ENCODE assay signal across 9 cellular contexts in genomic region chr9:33445389-33445881, GRCh38. TPM values are rescaled to one million over a fixed set of nuclear protein-coding genes. Genes with fewer than 3 reads are reported as not detected.
DNase-seq lines count a peak whose midpoint lies in the region; TF ChIP-seq lines count a peak whose summit lies in the region.
"Had no signal": no experiment of that assay in that cellular context is flagged by ENCODE, and none has a peak within 500 bp of the region (broad histone marks: within the 10 kb centered on the region; RNA-seq: fewer than 3 reads in every experiment).

No MANE protein-coding gene starts in this region.

- WGBS in esophagus squamous epithelium, 2 donors = 54 to 55% methylated on average over 6 of the region's 8 CpGs
- 82% methylated on average over 8 of the region's 8 CpGs for WGBS in smooth muscle cell (ENCODE audit: low lambda C conversion rate)

- H3K9me3 ChIP-seq in esophagus squamous epithelium (no peaks in the 10 kb centered on the region), smooth muscle cell (replicated peaks; ENCODE audit: low read depth) (no peaks in the 10 kb centered on the region)
- H3K9me3 ChIP-seq: adrenal gland had no signal

- TF ChIP-seq CTCF in esophagus squamous epithelium (IDR thresholded peaks at IDR 0.05) = peak in 1 of 6 experiments; percentile 5
- no peak for TF ChIP-seq CTCF in smooth muscle cell (IDR thresholded peaks at IDR 0.05; ENCODE audit: borderline replicate concordance, insufficient read depth, poor library complexity, severe bottlenecking)

- peak in 1 of 4 donors; percentile 18 for TF ChIP-seq POLR2A in esophagus squamous epithelium (IDR thresholded peaks at IDR 0.05)

- H3K4me1 ChIP-seq in esophagus squamous epithelium (peaks cover 19 to 97% (median 42%) of the 10 kb centered on the region in 3 donors), smooth muscle cell (ENCODE audit: low read depth) (peaks cover 15% of the 10 kb centered on the region)

- H3K27ac ChIP-seq in esophagus squamous epithelium (peak overlapping the region; percentile 87 to 92 (median 92)), smooth muscle cell (ENCODE audit: low read depth) (no peak overlapping the region)
- H3K27ac ChIP-seq: adrenal gland had no signal

- no peak overlapping the region for H2AFZ ChIP-seq in smooth muscle cell (ENCODE audit: low read depth)

- intact Hi-C loops in esophagus squamous epithelium (cut with DNase I) = loop anchor here (5.0 kb wide), 1 partner anchor 43 kb away; the partner anchor contains the start of gene AQP7

- H3K4me2 ChIP-seq in smooth muscle cell = peak overlapping the region; percentile 91

- peaks cover 16 to 39% (median 24%) of the 10 kb centered on the region in 3 donors for H3K36me3 ChIP-seq in esophagus squamous epithelium
- no peaks in the 10 kb centered on the region for H3K36me3 ChIP-seq in smooth muscle cell (ENCODE audit: low read depth)
- H3K36me3 ChIP-seq: adrenal gland had no signal

- peak; percentile 38 for DNase-seq in T-helper 9 cell
- DNase-seq in esophagus squamous epithelium (lab: John Stamatoyannopoulos, UW) = no peak
- no peak for DNase-seq in smooth muscle cell (lab: John Stamatoyannopoulos, UW; ENCODE audit: unreplicated experiment)
- DNase-seq in NCI-H82 (lab: John Stamatoyannopoulos, UW) = no peak
- no peak for DNase-seq in NCI-H524 (lab: John Stamatoyannopoulos, UW)
- no peak for DNase-seq in HuH-7.5 (ENCODE audit: low spot score)
- DNase-seq: adrenal gland had no signal

- H4K20me1 ChIP-seq in smooth muscle cell (ENCODE audit: low read depth) = no peaks in the 10 kb centered on the region

- H3K4me3 ChIP-seq in esophagus squamous epithelium (peak overlapping the region; percentile 70 to 78 (median 74)), smooth muscle cell (peak overlapping the region; percentile 30)
- H3K4me3 ChIP-seq: adrenal gland had no signal

- no peaks in the 10 kb centered on the region for H3F3A ChIP-seq in smooth muscle cell (ENCODE audit: low read depth)

- no peaks in the 10 kb centered on the region for H3K27me3 ChIP-seq in esophagus squamous epithelium
- no peaks in the 10 kb centered on the region for H3K27me3 ChIP-seq in smooth muscle cell (ENCODE audit: low read depth)
- H3K27me3 ChIP-seq: adrenal gland had no signal

- no peak overlapping the region for H3K9ac ChIP-seq in smooth muscle cell (ENCODE audit: low read depth)

- H3K79me2 ChIP-seq in smooth muscle cell (ENCODE audit: low read depth) = no peaks in the 10 kb centered on the region

- TF ChIP-seq RAD21 in Ishikawa (IDR thresholded peaks at IDR 0.05; ENCODE audit: low read depth) = no peak

- no peak for TF ChIP-seq EP300 in Ishikawa (IDR thresholded peaks at IDR 0.05; ENCODE audit: borderline replicate concordance)

TF ChIP-seq in Ishikawa, 13 proteins besides CTCF, POLR2A, EP300 and RAD21:
- TF ChIP-seq TAF1 (IDR thresholded peaks at IDR 0.05; ENCODE audit: low read depth) (no peak), FOXM1 (IDR thresholded peaks at IDR 0.05; ENCODE audit: borderline replicate concordance, low read depth) (no peak), YY1 (IDR thresholded peaks at IDR 0.05; ENCODE audit: low read depth) (no peak), TCF12 (IDR thresholded peaks at IDR 0.05; ENCODE audit: low read depth) (0 out of 2 replicates have a peak, but pooled peaks have one; percentile 10), TEAD4 (IDR thresholded peaks at IDR 0.05) (no peak), ZBTB7A (IDR thresholded peaks at IDR 0.05; ENCODE audit: low read depth) (peak; percentile 72; the same call in 1 of the 2 replicates), EGR1 (IDR thresholded peaks at IDR 0.05) (no peak), CEBPB (IDR thresholded peaks at IDR 0.05) (no peak), REST (IDR thresholded peaks at IDR 0.05; ENCODE audit: low read depth) (no peak), MAX (IDR thresholded peaks at IDR 0.05) (0 out of 2 replicates have a peak, but pooled peaks have one; percentile 29), CREB1 (IDR thresholded peaks at IDR 0.05; ENCODE audit: low read depth) (no peak), NFIC (IDR thresholded peaks at IDR 0.05) (peak; percentile 59), USF1 (IDR thresholded peaks at IDR 0.05) (peak; percentile 46; the same call in 1 of the 2 replicates)
TF ChIP-seq in Ishikawa: peak in this region for 5.

RNA-seq across cellular contexts. Expression of gene AQP3, which starts 2.0 kb away (rescaled TPM):
- total RNA-seq in esophagus squamous epithelium (1,000 to 10,000 TPM; 1,484 to 2,988 (median 2,291) TPM), smooth muscle cell (20.9 and 33.3 TPM in 2 replicates)
- 29.3 and 30.8 TPM in 2 replicates for polyA plus RNA-seq in smooth muscle cell

RNA-seq across cellular contexts. Expression of gene NOL6, which starts 28.3 kb away (rescaled TPM):
- 10 to 100 TPM; 23.6 to 43.7 (median 38.3) TPM for total RNA-seq in esophagus squamous epithelium
- 14.0 and 23.0 TPM in 2 replicates for total RNA-seq in smooth muscle cell
- 19.8 and 23.4 TPM in 2 replicates for polyA plus RNA-seq in smooth muscle cell

RNA-seq across cellular contexts. Expression of gene AQP7, which starts 43.1 kb away (rescaled TPM):
- total RNA-seq in esophagus squamous epithelium (under 1 TPM in 2 of 4 donors, not detected in 2; 0.15 to 0.57 TPM), smooth muscle cell (0.76 TPM in 1 of 2 replicates, not detected in the other)
- polyA plus RNA-seq in smooth muscle cell = 0.45 TPM in 1 of 2 replicates, not detected in the other
- total RNA-seq: NCI-H460 had no signal

Comparison
In these comparisons a context has a peak if more than half of its experiments do, and no peak if none do; other contexts are left out.
1. RNA of gene AQP3, which starts 2.0 kb away (total RNA-seq): 1,484 to 2,988 TPM in esophagus squamous epithelium; 20.9 to 33.3 TPM in smooth muscle cell; every median in the first group is over 10 times any median in the second.